ENCODE assay signal across 1 cellular context in the genomic region with DNA sequence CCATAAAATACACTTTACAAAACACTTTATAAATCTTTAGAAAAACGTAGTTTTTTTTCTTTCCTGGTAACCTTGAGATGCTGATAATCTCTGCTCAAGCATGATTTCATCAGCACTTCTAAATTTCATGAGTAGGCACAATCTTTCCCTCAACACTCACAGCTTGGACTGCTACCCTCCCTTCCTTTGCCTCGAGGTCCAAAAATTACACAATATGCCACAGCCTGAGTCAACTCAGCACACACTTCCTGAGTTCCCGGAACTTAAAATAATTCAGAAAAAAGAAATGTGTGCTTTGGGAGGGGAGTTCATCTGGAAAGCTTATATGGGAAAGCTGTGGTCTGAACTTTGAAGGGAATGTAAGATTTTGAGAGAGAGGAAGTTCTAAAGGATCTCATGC.
TF ChIP-seq lines count a peak whose summit lies in the region.

No MANE protein-coding gene starts in this region.

TF ChIP-seq in H1, 55 proteins besides CTCF, POLR2A, EP300 and RAD21:
- TF ChIP-seq RBBP5 (IDR thresholded peaks at IDR 0.05; ENCODE audit: borderline replicate concordance, low read depth, low read length) (no peak), POU5F1 (IDR thresholded peaks at IDR 0.05; ENCODE audit: low read depth, low read length) (no peak), BACH1 (IDR thresholded peaks at IDR 0.05; ENCODE audit: low read length) (no peak), ASH2L (IDR thresholded peaks at IDR 0.05; ENCODE audit: low read length) (no peak), ZNF274 (IDR thresholded peaks at IDR 0.05; ENCODE audit: borderline replicate concordance, extremely low read depth, low read length) (no peak)
- TF ChIP-seq, protein P1, sequence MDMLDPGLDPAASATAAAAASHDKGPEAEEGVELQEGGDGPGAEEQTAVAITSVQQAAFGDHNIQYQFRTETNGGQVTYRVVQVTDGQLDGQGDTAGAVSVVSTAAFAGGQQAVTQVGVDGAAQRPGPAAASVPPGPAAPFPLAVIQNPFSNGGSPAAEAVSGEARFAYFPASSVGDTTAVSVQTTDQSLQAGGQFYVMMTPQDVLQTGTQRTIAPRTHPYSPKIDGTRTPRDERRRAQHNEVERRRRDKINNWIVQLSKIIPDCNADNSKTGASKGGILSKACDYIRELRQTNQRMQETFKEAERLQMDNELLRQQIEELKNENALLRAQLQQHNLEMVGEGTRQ (IDR thresholded peaks at IDR 0.05; ENCODE audit: low read length) = no peak
